ENCODE assay signal across 8 cellular contexts in the genomic region with DNA sequence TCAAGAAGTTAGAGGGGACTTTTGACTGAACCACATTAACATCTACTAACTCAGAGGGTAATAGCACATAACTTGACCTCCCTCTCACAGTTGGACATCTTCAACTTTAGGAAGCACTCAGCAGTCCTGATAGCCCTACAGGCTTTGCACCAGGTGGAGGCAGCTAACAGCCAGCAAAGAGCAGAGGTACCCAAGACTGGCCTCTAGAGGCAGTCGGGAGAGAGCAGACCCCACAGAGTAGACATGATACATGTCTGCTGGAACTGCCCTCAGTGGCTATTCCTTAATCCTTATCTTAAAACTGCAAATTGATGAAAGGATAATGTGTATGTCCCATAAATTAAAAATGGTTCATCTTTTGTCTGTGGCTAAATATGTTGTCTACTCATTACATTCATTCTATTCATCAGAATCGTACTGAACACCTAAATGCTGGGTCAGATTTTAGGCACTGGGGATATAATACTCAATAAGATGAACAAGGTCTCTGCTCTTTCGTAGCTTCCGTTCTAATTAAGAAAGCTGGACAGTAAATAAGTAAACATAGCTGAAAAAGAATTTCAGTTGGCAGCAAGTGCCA. TPM values are rescaled to one million over a fixed set of nuclear protein-coding genes. Genes with fewer than 3 reads are reported as not detected.
A peak's percentile ranks its signal among the peaks of the same experiment; 100 is the strongest.
DNase-seq lines count a peak whose midpoint lies in the region; ATAC-seq lines count a peak whose summit lies in the region.

No MANE protein-coding gene starts in this region.

- DNase-seq in Daoy (ENCODE audit: low read depth) = peak; percentile 32
- peak; percentile 33 for DNase-seq in LHCN-M2 (ENCODE audit: low read depth)
- peak; percentile 15 to 30 for DNase-seq in activated CD4-positive, alpha-beta T cell treated with anti-CD3 and anti-CD28 coated beads, Interleukin-2, amount 50 U/mL, for 4 hours
- DNase-seq in iPS DF 19.7 (ENCODE audit: low read depth, low spot score) = peak; percentile 38
- DNase-seq in cortex of kidney (lab: John Stamatoyannopoulos, UW) = no peak
- DNase-seq in anterior cingulate cortex (lab: John Stamatoyannopoulos, UW) = no peak

- ATAC-seq in GM21390 (IDR thresholded peaks at IDR 0.05; ENCODE audit: unreplicated experiment) (peak; percentile 65), GM21619 (IDR thresholded peaks at IDR 0.05; ENCODE audit: unreplicated experiment) (no peak)

RNA-seq across cellular contexts. Expression of a gene that starts 49.8 kb away (rescaled TPM):
- 72.1 and 76.8 TPM in 2 replicates for total RNA-seq in Daoy (2014; rRNA removed; shearing (Covaris generic))
- total RNA-seq in LHCN-M2 (2014; rRNA removed) = 40.1 and 41.0 TPM in 2 replicates
- 12.6 TPM for polyA plus RNA-seq in LHCN-M2 (2012)

Comparison
In these comparisons a context has a peak if more than half of its experiments do, and no peak if none do; other contexts are left out.
1. DNase-seq: peak in Daoy (single experiment), LHCN-M2 (single experiment), activated CD4-positive, alpha-beta T cell treated with anti-CD3 and anti-CD28 coated beads, Interleukin-2, amount 50 U/mL, for 4 hours (2 of 2) and iPS DF 19.7 (single experiment); none in cortex of kidney (single experiment) and anterior cingulate cortex (0 of 58).